In genomic region chr4:8088966-8089491, GRCh38 we compare ENCODE assay signal across 26 cellular contexts.
"Had no signal": no experiment of that assay in that cellular context is flagged by ENCODE, and none has a peak within 500 bp of the region (broad histone marks: within the 10 kb centered on the region; RNA-seq: fewer than 3 reads in every experiment).

No MANE protein-coding gene starts in this region.

- H3K4me1 ChIP-seq: adrenal gland, body of pancreas, breast epithelium, SJSA1 had no signal

- H3K9ac ChIP-seq: KMS-11, SK-N-SH had no signal

- H2AFZ ChIP-seq: PC-9 had no signal

- H3K36me3 ChIP-seq: adrenal gland, breast epithelium, SJSA1 had no signal

- H3K4me2 ChIP-seq: KMS-11, PC-9, SK-N-SH had no signal

- H3K27ac ChIP-seq: body of pancreas, KMS-11, PC-9, SJSA1 had no signal

- H3K27me3 ChIP-seq: adrenal gland, body of pancreas, breast epithelium had no signal

- DNase-seq: activated CD4-positive, alpha-beta T cell treated with anti-CD3 and anti-CD28 coated beads, Interleukin-2, amount 10 ng/mL, durations not matched to agents 24 days and 14 days; activated CD4-positive, alpha-beta T cell treated with anti-CD3 and anti-CD28 coated beads, Interleukin-2, amount 50 U/mL, for 4 hours; activated CD8-positive, alpha-beta T cell treated with anti-CD3 and anti-CD28 coated beads for 36 hours; activated gamma-delta T cell treated with Interleukin-2 at 50 U/mL for 16 hours; activated naive CD4-positive, alpha-beta T cell treated with anti-CD3 and anti-CD28 coated beads for 36 hours; activated T-cell treated with anti-CD3 and anti-CD28 coated beads, Interleukin-2, amount 50 U/mL, for 24 hours; adrenal gland; body of pancreas; MM.1S; MV-4-11; NCI-H1092; NCI-H146; NCI-H187; NCI-H2029 treated with DMSO at 0.1 percent for 48 hours; NCI-H2107; NCI-H2171; NCI-H510A; NCI-H526; NCI-H748 treated with DMSO at 0.1 percent for 48 hours; NK-92 treated with Interleukin-12 subunit alpha and Interleukin-12 subunit beta, amount 100 ng/mL, for 24 hours; PC-9; SHP77 treated with DMSO at 0.1 percent for 48 hours; SK-N-SH had no signal

- H3K9me3 ChIP-seq: body of pancreas had no signal

- H3K4me3 ChIP-seq: adrenal gland, body of pancreas, breast epithelium, PC-9, SJSA1 had no signal

- ATAC-seq: activated CD8-positive, alpha-beta T cell treated with anti-CD3 and anti-CD28 coated beads for 36 hours; body of pancreas had no signal
